In the genomic region with DNA sequence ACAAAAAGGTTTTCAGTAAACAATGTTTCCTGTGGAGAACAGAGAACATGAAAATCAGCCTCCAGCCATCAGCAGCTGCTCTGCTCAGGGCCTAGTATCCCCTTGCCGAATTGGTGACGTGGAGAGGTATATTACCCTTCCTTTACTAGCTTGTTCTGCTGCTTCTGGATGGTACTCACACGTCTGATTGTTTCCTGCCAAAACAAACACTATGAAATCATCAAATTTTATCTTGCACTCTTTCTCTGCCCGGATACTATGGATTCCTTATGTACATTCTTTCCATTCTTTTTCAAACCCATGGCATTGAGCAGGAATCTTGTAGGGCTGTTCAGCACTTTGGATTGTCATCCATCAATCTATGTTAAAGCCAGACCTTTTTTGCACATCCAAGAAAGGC, we compare ENCODE assay signal across 27 cellular contexts. TPM values are rescaled to one million over a fixed set of nuclear protein-coding genes. Genes with fewer than 3 reads are reported as not detected.
DNase-seq lines count a peak whose midpoint lies in the region; ATAC-seq, FAIRE-seq and TF ChIP-seq lines count a peak whose summit lies in the region.
"Had no signal": no experiment of that assay in that cellular context is flagged by ENCODE, and none has a peak within 500 bp of the region (broad histone marks: within the 10 kb centered on the region; RNA-seq: fewer than 3 reads in every experiment).

No MANE protein-coding gene starts in this region.

- H3K27ac ChIP-seq in PC-9 (no peak overlapping the region), mammary epithelial cell (ENCODE audit: insufficient read depth, low read depth, low read length) (no peak overlapping the region), keratinocyte (ENCODE audit: control insufficient read depth, insufficient read depth, low read length) (no peak overlapping the region)
- H3K27ac ChIP-seq: heart left ventricle, neural progenitor cell, skin epidermis had no signal

- H3K4me1 Mint-ChIP-seq in stimulated activated naive B cell treated with anti-CD40 and anti-IgM and Interleukin-4, amounts not matched to agents 10 μg/mL and 1 μg/mL and 100 μg/mL, for 72 hours: no peaks in the 10 kb centered on the region
- H3K4me1 Mint-ChIP-seq: activated CD4-positive, alpha-beta T cell treated with anti-CD3 and anti-CD28 coated beads for 36 hours; neural progenitor cell; stimulated activated memory B cell treated with anti-CD40 and anti-IgM and Interleukin-4, amounts not matched to agents 10 μg/mL and 1 μg/mL and 100 μg/mL, for 72 hours had no signal

- H3K9me1 ChIP-seq in keratinocyte (ENCODE audit: control insufficient read depth, extremely low read depth, insufficient read depth, low read length): no peaks in the 10 kb centered on the region

- H3K27ac Mint-ChIP-seq in stimulated activated naive B cell treated with anti-CD40 and anti-IgM and Interleukin-4, amounts not matched to agents 10 μg/mL and 1 μg/mL and 100 μg/mL, for 72 hours: no peak overlapping the region
- H3K27ac Mint-ChIP-seq: activated CD4-positive, alpha-beta T cell treated with anti-CD3 and anti-CD28 coated beads for 36 hours; effector memory CD8-positive, alpha-beta T cell; neural progenitor cell; progenitor cell of endocrine pancreas; stimulated activated memory B cell treated with anti-CD40 and anti-IgM and Interleukin-4, amounts not matched to agents 10 μg/mL and 1 μg/mL and 100 μg/mL, for 72 hours had no signal

- DNase-seq in ELR (ENCODE audit: low read depth) (peak; percentile 4), PC-9 (peak; percentile 12 to 60), mammary epithelial cell (peak; percentile 52), keratinocyte (ENCODE audit: low read depth, low spot score) (no peak), NOMO-1 (lab: John Stamatoyannopoulos, UW; ENCODE audit: unreplicated experiment in 2 of 2) (no peak), cerebellar nuclear complex (lab: John Stamatoyannopoulos, UW) (no peak), Ammon's horn (ENCODE audit: low spot score) (no peak)
- no peak for DNase-seq in stimulated activated naive B cell treated with anti-CD40 and anti-IgM and Interleukin-4, amounts not matched to agents 10 μg/mL and 1 μg/mL and 100 μg/mL, for 72 hours
- DNase-seq: activated CD4-positive, alpha-beta T cell treated with anti-CD3 and anti-CD28 coated beads for 36 hours; activated naive CD4-positive, alpha-beta T cell treated with anti-CD3 and anti-CD28 coated beads, Interleukin-2, amount 50 U/mL, for 16 hours; effector memory CD8-positive, alpha-beta T cell; heart left ventricle; MM.1S; NCI-H1436; NCI-H2171 treated with DMSO at 0.1 percent for 48 hours; OCI-M1; SIG-M5; stimulated activated CD4-positive, alpha-beta T cell treated with anti-CD3 and anti-CD28 coated beads, Interleukin-2, amount 100 ng/mL, for 24 hours had no signal

- CTCF ChIA-PET in PC-9 (lab: Charles Lee) (no interaction called here), mammary epithelial cell (lab: Charles Lee; ENCODE audit: low non-redundant PET) (no interaction called here)

- POLR2A ChIA-PET in PC-9 (lab: Charles Lee; ENCODE audit: unreplicated experiment): no interaction called here

- no peak overlapping the region for H3K9ac ChIP-seq in mammary epithelial cell (ENCODE audit: insufficient read depth, low read length)
- H3K9ac ChIP-seq in keratinocyte (ENCODE audit: control insufficient read depth, extremely low read depth, insufficient read depth, low read length): no peak overlapping the region
- H3K9ac ChIP-seq: neural progenitor cell had no signal

- in situ Hi-C loops in mammary epithelial cell (cut with MboI; ENCODE audit: low sequenced_read_pairs in 2 of 2): no loop called here

- peaks cover 4% of the 10 kb centered on the region; the same call in 1 of the 2 replicates for H3F3A ChIP-seq in PC-9 (ENCODE audit: insufficient read depth, low read depth)

- H3K27me3 Mint-ChIP-seq in stimulated activated naive B cell treated with anti-CD40 and anti-IgM and Interleukin-4, amounts not matched to agents 10 μg/mL and 1 μg/mL and 100 μg/mL, for 72 hours: no peaks in the 10 kb centered on the region
- H3K27me3 Mint-ChIP-seq: activated CD4-positive, alpha-beta T cell treated with anti-CD3 and anti-CD28 coated beads for 36 hours; progenitor cell of endocrine pancreas; stimulated activated memory B cell treated with anti-CD40 and anti-IgM and Interleukin-4, amounts not matched to agents 10 μg/mL and 1 μg/mL and 100 μg/mL, for 72 hours had no signal

- TF ChIP-seq CTCF in PC-9 (conservative IDR thresholded peaks at IDR 0.05): no peak
- no peak for TF ChIP-seq CTCF in mammary epithelial cell (conservative IDR thresholded peaks at IDR 0.05 in 1 of 2, IDR thresholded peaks at IDR 0.05 in 1 of 2; ENCODE audit: extremely low read depth in 1 of 2, insufficient read depth in 1 of 2, low read depth in 1 of 2, low read length in 2 of 2)
- TF ChIP-seq CTCF in keratinocyte (optimal IDR thresholded peaks at IDR 0.05 in 1 of 3, IDR thresholded peaks at IDR 0.05 in 1 of 3, conservative IDR thresholded peaks at IDR 0.05 in 1 of 3; ENCODE audit: extremely low read depth in 1 of 3, insufficient read depth in 2 of 3, low read length in 3 of 3): no peak

- H3K27me3 ChIP-seq in PC-9 (ENCODE audit: insufficient read depth, low read depth): no peaks in the 10 kb centered on the region
- no peaks in the 10 kb centered on the region for H3K27me3 ChIP-seq in mammary epithelial cell (ENCODE audit: insufficient read depth, low read length)
- H3K27me3 ChIP-seq in keratinocyte (ENCODE audit: control insufficient read depth, extremely low read depth, insufficient read depth, low read length): no peaks in the 10 kb centered on the region
- H3K27me3 ChIP-seq: ascending aorta, neural progenitor cell had no signal

- H3K4me3 Mint-ChIP-seq in stimulated activated naive B cell treated with anti-CD40 and anti-IgM and Interleukin-4, amounts not matched to agents 10 μg/mL and 1 μg/mL and 100 μg/mL, for 72 hours: no peak overlapping the region
- H3K4me3 Mint-ChIP-seq: activated CD4-positive, alpha-beta T cell treated with anti-CD3 and anti-CD28 coated beads for 36 hours; effector memory CD8-positive, alpha-beta T cell; neural progenitor cell; stimulated activated memory B cell treated with anti-CD40 and anti-IgM and Interleukin-4, amounts not matched to agents 10 μg/mL and 1 μg/mL and 100 μg/mL, for 72 hours had no signal

- 45% methylated on average over 4 of the region's 4 CpGs for WGBS in mammary epithelial cell (ENCODE audit: low coverage, missing lambda C conversion rate)

- H3K9me3 ChIP-seq in PC-9 (ENCODE audit: insufficient read depth, low read depth): no peaks in the 10 kb centered on the region
- no peaks in the 10 kb centered on the region for H3K9me3 ChIP-seq in mammary epithelial cell (replicated peaks; ENCODE audit: insufficient read depth, low read length)
- no peaks in the 10 kb centered on the region for H3K9me3 ChIP-seq in keratinocyte (ENCODE audit: control insufficient read depth, low read depth, low read length)
- H3K9me3 ChIP-seq: ascending aorta, heart left ventricle, thoracic aorta had no signal

- no peaks in the 10 kb centered on the region for H4K20me1 ChIP-seq in PC-9 (ENCODE audit: insufficient read depth)
- no peaks in the 10 kb centered on the region for H4K20me1 ChIP-seq in mammary epithelial cell (ENCODE audit: insufficient read depth, low read length)
- H4K20me1 ChIP-seq in keratinocyte (ENCODE audit: control insufficient read depth, extremely low read depth, insufficient read depth, low read length): no peaks in the 10 kb centered on the region

- peak; percentile 64 for FAIRE-seq in keratinocyte (lab: Jason Lieb, UNC)
- FAIRE-seq: colon, G401.6, GM18507 had no signal

- BruUV-seq in PC-9 (replicated peaks; lab: Mats Ljungman, UMichigan) (no TSS peak), mammary epithelial cell (replicated peaks; lab: Mats Ljungman, UMichigan) (no TSS peak)

- no peaks in the 10 kb centered on the region for H3K9me3 Mint-ChIP-seq in stimulated activated naive B cell treated with anti-CD40 and anti-IgM and Interleukin-4, amounts not matched to agents 10 μg/mL and 1 μg/mL and 100 μg/mL, for 72 hours
- H3K9me3 Mint-ChIP-seq: effector memory CD8-positive, alpha-beta T cell; neural progenitor cell; stimulated activated memory B cell treated with anti-CD40 and anti-IgM and Interleukin-4, amounts not matched to agents 10 μg/mL and 1 μg/mL and 100 μg/mL, for 72 hours had no signal

- intact Hi-C loops in PC-9 (cut with micrococcal nuclease; ENCODE audit: unreplicated experiment) (no loop called here), mammary epithelial cell (cut with micrococcal nuclease) (no loop called here)

- H3K4me2 ChIP-seq in PC-9: no peak overlapping the region
- no peak overlapping the region for H3K4me2 ChIP-seq in mammary epithelial cell (ENCODE audit: insufficient read depth, low read depth, low read length)
- H3K4me2 ChIP-seq in keratinocyte (ENCODE audit: control insufficient read depth, extremely low read depth, insufficient read depth, low read depth, low read length): no peak overlapping the region
- H3K4me2 ChIP-seq: neural progenitor cell had no signal

- H3K79me2 ChIP-seq in PC-9 (ENCODE audit: low read depth) (no peaks in the 10 kb centered on the region), mammary epithelial cell (ENCODE audit: insufficient read depth, low read length) (no peaks in the 10 kb centered on the region), keratinocyte (ENCODE audit: control insufficient read depth, insufficient read depth, low read length) (no peaks in the 10 kb centered on the region)

- H3K36me3 Mint-ChIP-seq in stimulated activated naive B cell treated with anti-CD40 and anti-IgM and Interleukin-4, amounts not matched to agents 10 μg/mL and 1 μg/mL and 100 μg/mL, for 72 hours: no peaks in the 10 kb centered on the region
- H3K36me3 Mint-ChIP-seq: neural progenitor cell; stimulated activated memory B cell treated with anti-CD40 and anti-IgM and Interleukin-4, amounts not matched to agents 10 μg/mL and 1 μg/mL and 100 μg/mL, for 72 hours had no signal

- no peak for ATAC-seq in stimulated activated naive B cell treated with anti-CD40 and anti-IgM and Interleukin-4, amounts not matched to agents 10 μg/mL and 1 μg/mL and 100 μg/mL, for 72 hours (replicated peaks)
- ATAC-seq: activated CD4-positive, alpha-beta T cell treated with anti-CD3 and anti-CD28 coated beads for 36 hours; effector memory CD8-positive, alpha-beta T cell; heart left ventricle; stimulated activated memory B cell treated with anti-CD40 and anti-IgM and Interleukin-4, amounts not matched to agents 10 μg/mL and 1 μg/mL and 100 μg/mL, for 72 hours had no signal

- dilution Hi-C loops in mammary epithelial cell (cut with HindIII; ENCODE audit: low sequenced_read_pairs) (no loop called here), keratinocyte (cut with MboI; ENCODE audit: extremely low pct_ligation_motif_present, low sequenced_read_pairs) (no loop called here)

- no peaks in the 10 kb centered on the region for H3K4me1 ChIP-seq in PC-9 (replicated peaks; ENCODE audit: insufficient read depth)
- peaks cover 3% of the 10 kb centered on the region for H3K4me1 ChIP-seq in mammary epithelial cell (ENCODE audit: insufficient read depth, low read length)
- H3K4me1 ChIP-seq in keratinocyte (ENCODE audit: control insufficient read depth, extremely low read depth, insufficient read depth, low read length): no peaks in the 10 kb centered on the region
- H3K4me1 ChIP-seq: heart left ventricle, neural progenitor cell had no signal

- no peak overlapping the region for H3K4me3 ChIP-seq in PC-9
- no peak overlapping the region for H3K4me3 ChIP-seq in mammary epithelial cell (replicated peaks in 1 of 3; ENCODE audit: insufficient read depth in 1 of 3, low read depth in 2 of 3, low read length in 3 of 3)
- no peak overlapping the region for H3K4me3 ChIP-seq in keratinocyte (ENCODE audit: control insufficient read depth in 2 of 3, extremely low read depth in 1 of 3, insufficient read depth in 2 of 3, low read depth in 1 of 3, low read length in 3 of 3)
- H3K4me3 ChIP-seq: ascending aorta, heart left ventricle, neural progenitor cell, skin epidermis had no signal

- peak overlapping the region; percentile 56; the same call in 1 of the 2 replicates for H2AFZ ChIP-seq in PC-9
- H2AFZ ChIP-seq in mammary epithelial cell (ENCODE audit: low read depth, low read length): peak overlapping the region; percentile 27
- H2AFZ ChIP-seq in keratinocyte (ENCODE audit: control insufficient read depth, low read length): no peak overlapping the region
- H2AFZ ChIP-seq: neural progenitor cell had no signal

- H3K36me3 ChIP-seq in PC-9 (ENCODE audit: low read depth) (no peaks in the 10 kb centered on the region), mammary epithelial cell (ENCODE audit: insufficient read depth, low read length) (no peaks in the 10 kb centered on the region), keratinocyte (ENCODE audit: control insufficient read depth in 2 of 2, extremely low read depth in 1 of 2, insufficient read depth in 2 of 2, low read length in 2 of 2) (no peaks in the 10 kb centered on the region)
- H3K36me3 ChIP-seq: ascending aorta, heart left ventricle, neural progenitor cell, thoracic aorta had no signal

- no peaks in the 10 kb centered on the region for H3K9me2 ChIP-seq in PC-9 (ENCODE audit: insufficient read depth)

RNA-seq across cellular contexts. Expression of gene METAP1, which starts 18.8 kb away (rescaled TPM):
- total RNA-seq in PC-9 (2021) (36.7 and 42.0 TPM in 2 replicates), mammary epithelial cell (10 to 100 TPM; 67.7 to 72.7 TPM)
- polyA plus RNA-seq in mammary epithelial cell (73.3 TPM), keratinocyte (43.9 to 89.4 TPM (median 88.8 TPM) in 3 replicates)
- polyA minus RNA-seq in mammary epithelial cell (145 TPM), keratinocyte (47.2 to 91.9 TPM (median 64.3 TPM) in 3 replicates)
- 210 TPM for polyA plus RNA-seq in keratinocyte (2011; ENCODE audit: low read depth)
- 50.3 and 90.5 TPM in 2 replicates for polyA plus RNA-seq in keratinocyte (2011; cell fraction: cytosol; rRNA removed)
- polyA plus RNA-seq in keratinocyte (2011; cell fraction: nucleus; rRNA removed): 72.3 and 90.4 TPM in 2 replicates
- 41.6 and 60.3 TPM in 2 replicates for polyA plus RNA-seq in keratinocyte (2012; ENCODE audit: low replicate concordance)
- 38.8 TPM for polyA minus RNA-seq in keratinocyte (2011; cell fraction: cytosol; rRNA and poly(A)+ RNA removed)
- polyA minus RNA-seq in keratinocyte (2011; cell fraction: nucleus; rRNA and poly(A)+ RNA removed): 35.7 and 72.4 TPM in 2 replicates

RNA-seq across cellular contexts. Expression of gene EIF4E, which starts 47.8 kb away (rescaled TPM):
- total RNA-seq in PC-9 (2021) (47.1 and 59.6 TPM in 2 replicates), mammary epithelial cell (100 to 1,000 TPM; 104 to 113 TPM)
- polyA plus RNA-seq in mammary epithelial cell (98.6 TPM), keratinocyte (83.2 to 150 TPM (median 146 TPM) in 3 replicates)
- polyA minus RNA-seq in mammary epithelial cell (83.1 TPM), keratinocyte (11.3 to 112 TPM (median 29.3 TPM) in 3 replicates)
- polyA plus RNA-seq in keratinocyte (2011; ENCODE audit: low read depth): 346 TPM
- polyA plus RNA-seq in keratinocyte (2011; cell fraction: cytosol; rRNA removed): 115 and 148 TPM in 2 replicates
- 67.9 and 117 TPM in 2 replicates for polyA plus RNA-seq in keratinocyte (2011; cell fraction: nucleus; rRNA removed)
- 94.8 and 130 TPM in 2 replicates for polyA plus RNA-seq in keratinocyte (2012; ENCODE audit: low replicate concordance)
- 75.6 TPM for polyA minus RNA-seq in keratinocyte (2011; cell fraction: cytosol; rRNA and poly(A)+ RNA removed)
- 37.8 and 68.3 TPM in 2 replicates for polyA minus RNA-seq in keratinocyte (2011; cell fraction: nucleus; rRNA and poly(A)+ RNA removed)

Comparison
In these comparisons a context has a peak if more than half of its experiments do, and no peak if none do; other contexts are left out.
1. DNase-seq: peak in ELR (single experiment), PC-9 (2 of 2) and mammary epithelial cell (single experiment); none in keratinocyte (single experiment), NOMO-1 (0 of 2), stimulated activated naive B cell treated with anti-CD40 and anti-IgM and Interleukin-4, amounts not matched to agents 10 μg/mL and 1 μg/mL and 100 μg/mL, for 72 hours (single experiment), cerebellar nuclear complex (0 of 2) and Ammon's horn (single experiment).